34 cellular contexts compared by ENCODE assay signal in the genomic region with DNA sequence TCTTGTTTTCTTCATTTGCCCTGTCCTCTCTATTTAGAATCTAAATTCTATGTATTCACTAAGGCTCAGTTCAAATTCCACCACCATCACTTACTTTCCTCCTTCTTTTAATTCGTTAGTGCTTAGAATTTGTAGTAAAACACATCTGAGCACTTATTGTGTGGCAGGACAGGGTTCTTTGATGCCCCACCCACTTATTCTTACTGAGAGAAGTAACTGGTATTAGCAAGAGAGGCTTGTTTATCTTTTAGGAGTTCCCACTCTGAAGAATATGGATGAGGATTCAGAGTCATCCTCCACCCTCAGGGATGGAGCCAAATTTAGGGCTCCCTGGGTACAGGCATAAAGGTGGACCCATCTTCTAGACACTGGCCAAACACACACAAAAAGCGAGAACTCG. TPM values are rescaled to one million over a fixed set of nuclear protein-coding genes. Genes with fewer than 3 reads are reported as not detected.
"Had no signal": no experiment of that assay in that cellular context is flagged by ENCODE, and none has a peak within 500 bp of the region (broad histone marks: within the 10 kb centered on the region; RNA-seq: fewer than 3 reads in every experiment).

No MANE protein-coding gene starts in this region.

- H3K36me3 ChIP-seq: breast epithelium, suprapubic skin, tibial artery, WERI-Rb-1 had no signal

- H3K27ac ChIP-seq: breast epithelium, parathyroid adenoma, psoas muscle, suprapubic skin, tibial artery, WERI-Rb-1 had no signal

- H3K9me3 ChIP-seq: breast epithelium, psoas muscle, suprapubic skin, tibial artery had no signal

- H3K4me1 ChIP-seq: breast epithelium, parathyroid adenoma, psoas muscle, suprapubic skin, tibial artery had no signal

- FAIRE-seq: colon, endometrium, frontal cortex, islet of Langerhans, TTC549 had no signal

- H3K4me1 Mint-ChIP-seq: activated CD4-positive, alpha-beta T cell treated with anti-CD3 and anti-CD28 coated beads, Interleukin-2, amount 10 ng/mL, durations not matched to agents 24 days and 14 days; activated naive CD8-positive, alpha-beta T cell treated with anti-CD3 and anti-CD28 coated beads, Interleukin-2, amount 10 ng/mL, durations not matched to agents 7 days and 5 days; naive thymus-derived CD4-positive, alpha-beta T cell had no signal

- H3K36me3 Mint-ChIP-seq: activated CD4-positive, alpha-beta memory T cell treated with anti-CD3 and anti-CD28 coated beads for 36 hours; activated naive CD8-positive, alpha-beta T cell treated with anti-CD3 and anti-CD28 coated beads, Interleukin-2, amount 10 ng/mL, durations not matched to agents 7 days and 5 days; naive thymus-derived CD4-positive, alpha-beta T cell had no signal

- H3K4me3 Mint-ChIP-seq: activated CD4-positive, alpha-beta memory T cell treated with anti-CD3 and anti-CD28 coated beads for 36 hours; activated CD4-positive, alpha-beta T cell treated with anti-CD3 and anti-CD28 coated beads, Interleukin-2, amount 10 ng/mL, durations not matched to agents 24 days and 14 days; activated naive CD4-positive, alpha-beta T cell treated with anti-CD3 and anti-CD28 coated beads for 36 hours; activated naive CD8-positive, alpha-beta T cell treated with anti-CD3 and anti-CD28 coated beads, Interleukin-2, amount 10 ng/mL, durations not matched to agents 7 days and 5 days; activated T-helper 1 cell treated with anti-CD3 and anti-CD28 coated beads, Interleukin-12 subunit alpha, Interleukin-12 subunit beta, Interleukin-2, Interleukin-4 antibody, amounts not matched to agents 30 ng/mL and 10 ng/mL and 1 ng/mL, durations not matched to agents 14 hours and 24 hours and 36 hours; naive thymus-derived CD4-positive, alpha-beta T cell; stimulated activated naive B cell treated with anti-CD40 and anti-IgM and Interleukin-4, amounts not matched to agents 10 μg/mL and 1 μg/mL and 100 μg/mL, for 72 hours had no signal

- H3K27me3 Mint-ChIP-seq: activated CD4-positive, alpha-beta memory T cell treated with anti-CD3 and anti-CD28 coated beads for 36 hours; stimulated activated naive B cell treated with anti-CD40 and anti-IgM and Interleukin-4, amounts not matched to agents 10 μg/mL and 1 μg/mL and 100 μg/mL, for 72 hours had no signal

- H3K79me2 ChIP-seq: parathyroid adenoma had no signal

- H3K27me3 ChIP-seq: breast epithelium, suprapubic skin, tibial artery had no signal

- DNase-seq: activated CD4-positive, alpha-beta memory T cell treated with anti-CD3 and anti-CD28 coated beads for 36 hours; activated CD4-positive, alpha-beta T cell treated with anti-CD3 and anti-CD28 coated beads, Interleukin-2, amount 10 ng/mL, durations not matched to agents 24 days and 14 days; activated CD4-positive, CD25-positive, alpha-beta regulatory T cell treated with anti-CD3 and anti-CD28 coated beads, Interleukin-2, amount 50 U/mL, for 72 hours; activated CD8-positive, alpha-beta memory T cell treated with anti-CD3 and anti-CD28 coated beads, Interleukin-2, amount 50 U/mL, for 4 hours; activated effector memory CD4-positive, alpha-beta T cell treated with anti-CD3 and anti-CD28 coated beads, Interleukin-2, amount 50 U/mL, for 16 hours; activated naive CD4-positive, alpha-beta T cell treated with anti-CD3 and anti-CD28 coated beads for 36 hours; activated naive CD8-positive, alpha-beta T cell treated with anti-CD3 and anti-CD28 coated beads, Interleukin-2, amount 10 ng/mL, durations not matched to agents 7 days and 5 days; activated T-cell treated with anti-CD3 and anti-CD28 coated beads, Interleukin-2, amount 50 U/mL, for 1 hour; amniotic stem cell; central memory CD4-positive, alpha-beta T cell; effector CD8-positive, alpha-beta T cell; left ventricle myocardium superior; naive thymus-derived CD4-positive, alpha-beta T cell; psoas muscle; stimulated activated CD4-positive, alpha-beta T cell treated with anti-CD3 and anti-CD28 coated beads, Interleukin-1b, Interleukin-23, amount 100 ng/mL, for 48 hours; stimulated activated naive B cell treated with anti-CD40 and anti-IgM and Interleukin-4, amounts not matched to agents 10 μg/mL and 1 μg/mL and 100 μg/mL, for 72 hours; T-helper 9 cell; tibial artery; WERI-Rb-1 had no signal

- ATAC-seq: left ventricle myocardium superior; naive thymus-derived CD4-positive, alpha-beta T cell; psoas muscle had no signal

- H3K4me3 ChIP-seq: breast epithelium, psoas muscle, smooth muscle cell, suprapubic skin, tibial artery had no signal

- H2AFZ ChIP-seq: parathyroid adenoma had no signal

- H3K9ac ChIP-seq: parathyroid adenoma had no signal

- H3K27ac Mint-ChIP-seq: activated CD4-positive, alpha-beta memory T cell treated with anti-CD3 and anti-CD28 coated beads for 36 hours; activated CD4-positive, alpha-beta T cell treated with anti-CD3 and anti-CD28 coated beads, Interleukin-2, amount 10 ng/mL, durations not matched to agents 24 days and 14 days; activated naive CD4-positive, alpha-beta T cell treated with anti-CD3 and anti-CD28 coated beads for 36 hours; activated naive CD8-positive, alpha-beta T cell treated with anti-CD3 and anti-CD28 coated beads, Interleukin-2, amount 10 ng/mL, durations not matched to agents 7 days and 5 days; activated T-helper 1 cell treated with anti-CD3 and anti-CD28 coated beads, Interleukin-12 subunit alpha, Interleukin-12 subunit beta, Interleukin-2, Interleukin-4 antibody, amounts not matched to agents 30 ng/mL and 10 ng/mL and 1 ng/mL, durations not matched to agents 14 hours and 24 hours and 36 hours; stimulated activated naive B cell treated with anti-CD40 and anti-IgM and Interleukin-4, amounts not matched to agents 10 μg/mL and 1 μg/mL and 100 μg/mL, for 72 hours had no signal

- H3K4me2 ChIP-seq: smooth muscle cell had no signal

- H3K9me3 Mint-ChIP-seq: activated CD4-positive, alpha-beta memory T cell treated with anti-CD3 and anti-CD28 coated beads for 36 hours; activated CD4-positive, alpha-beta T cell treated with anti-CD3 and anti-CD28 coated beads, Interleukin-2, amount 10 ng/mL, durations not matched to agents 24 days and 14 days; activated naive CD4-positive, alpha-beta T cell treated with anti-CD3 and anti-CD28 coated beads for 36 hours; activated naive CD8-positive, alpha-beta T cell treated with anti-CD3 and anti-CD28 coated beads, Interleukin-2, amount 10 ng/mL, durations not matched to agents 7 days and 5 days; activated T-helper 1 cell treated with anti-CD3 and anti-CD28 coated beads, Interleukin-12 subunit alpha, Interleukin-12 subunit beta, Interleukin-2, Interleukin-4 antibody, amounts not matched to agents 30 ng/mL and 10 ng/mL and 1 ng/mL, durations not matched to agents 14 hours and 24 hours and 36 hours; stimulated activated naive B cell treated with anti-CD40 and anti-IgM and Interleukin-4, amounts not matched to agents 10 μg/mL and 1 μg/mL and 100 μg/mL, for 72 hours had no signal

RNA-seq across cellular contexts. Expression of a gene that starts 53.3 kb away (rescaled TPM):
- total RNA-seq: activated CD4-positive, alpha-beta memory T cell treated with anti-CD3 and anti-CD28 coated beads for 36 hours; dermis microvascular lymphatic vessel endothelial cell; epithelial cell of proximal tubule; left ventricle myocardium superior; lung microvascular endothelial cell; mesenteric fat pad; psoas muscle; smooth muscle cell had no signal
- polyA plus RNA-seq: naive thymus-derived CD4-positive, alpha-beta T cell; urinary bladder had no signal
